ENCODE assay signal across 21 cellular contexts in the genomic region with DNA sequence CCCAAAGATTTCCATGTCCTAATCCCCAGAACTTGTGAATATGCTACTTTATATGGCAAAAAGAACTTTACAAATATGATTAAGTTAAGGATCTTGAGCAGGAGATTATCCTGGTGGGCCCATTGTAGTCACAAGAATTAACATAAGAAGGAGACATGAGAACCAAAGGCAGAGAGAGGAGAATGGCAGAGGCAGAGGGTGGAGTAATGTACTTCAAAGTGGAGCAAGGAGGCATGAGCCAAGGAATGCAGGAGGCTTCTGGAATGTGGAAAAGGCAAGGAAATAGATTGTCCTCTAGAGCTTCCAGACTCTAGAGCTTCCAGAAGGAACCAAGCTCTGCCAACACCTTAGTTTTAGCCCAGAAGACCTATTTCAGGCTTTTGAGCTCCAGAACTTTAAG.
"Had no signal": no experiment of that assay in that cellular context is flagged by ENCODE, and none has a peak within 500 bp of the region (broad histone marks: within the 10 kb centered on the region; RNA-seq: fewer than 3 reads in every experiment).

No MANE protein-coding gene starts in this region.

- DNase-seq: cortex of kidney; effector memory CD8-positive, alpha-beta T cell; erythroblast; esophagus squamous epithelium; gastrocnemius medialis; head of caudate nucleus; left cardiac atrium; left lung; mesenchymal stem cell; midbrain; naive thymus-derived CD4-positive, alpha-beta T cell; right lobe of liver; small intestine; stimulated activated CD4-positive, alpha-beta T cell treated with anti-CD3 and anti-CD28 coated beads, Interleukin-15, amount 100 ng/mL, for 24 hours; stimulated activated CD4-positive, alpha-beta T cell treated with anti-CD3 and anti-CD28 coated beads, Interleukin-2, amount 100 ng/mL, for 48 hours; stimulated activated naive B cell treated with anti-CD40 and anti-IgM and Interleukin-4, amounts not matched to agents 10 μg/mL and 1 μg/mL and 100 μg/mL, for 72 hours; transverse colon; upper lobe of right lung; uterus had no signal

- H3K27ac ChIP-seq: esophagus squamous epithelium, gastrocnemius medialis, left lung, neural progenitor cell, parathyroid adenoma, right lobe of liver, transverse colon, upper lobe of right lung, uterus had no signal

- H3K79me2 ChIP-seq: parathyroid adenoma had no signal

- H3K9me3 ChIP-seq: esophagus squamous epithelium, left lung, transverse colon, upper lobe of right lung, uterus had no signal

- ATAC-seq: effector memory CD8-positive, alpha-beta T cell; gastrocnemius medialis; left cardiac atrium; left lung; naive thymus-derived CD4-positive, alpha-beta T cell; right lobe of liver; stimulated activated naive B cell treated with anti-CD40 and anti-IgM and Interleukin-4, amounts not matched to agents 10 μg/mL and 1 μg/mL and 100 μg/mL, for 72 hours; upper lobe of right lung had no signal

- H3K4me3 ChIP-seq: esophagus squamous epithelium, gastrocnemius medialis, left lung, neural progenitor cell, right lobe of liver, transverse colon, upper lobe of right lung, uterus had no signal

- H3K36me3 ChIP-seq: esophagus squamous epithelium, gastrocnemius medialis, left lung, neural progenitor cell, right lobe of liver, transverse colon, upper lobe of right lung, uterus had no signal

- H3K4me2 ChIP-seq: neural progenitor cell had no signal

- H3K9ac ChIP-seq: neural progenitor cell, parathyroid adenoma had no signal

- H3K27me3 ChIP-seq: esophagus squamous epithelium, gastrocnemius medialis, left lung, neural progenitor cell, right lobe of liver, transverse colon, upper lobe of right lung, uterus had no signal

- H3K4me1 ChIP-seq: gastrocnemius medialis, left lung, parathyroid adenoma, right lobe of liver, transverse colon, upper lobe of right lung, uterus had no signal
